ENCODE assay signal across 18 cellular contexts in the genomic region with DNA sequence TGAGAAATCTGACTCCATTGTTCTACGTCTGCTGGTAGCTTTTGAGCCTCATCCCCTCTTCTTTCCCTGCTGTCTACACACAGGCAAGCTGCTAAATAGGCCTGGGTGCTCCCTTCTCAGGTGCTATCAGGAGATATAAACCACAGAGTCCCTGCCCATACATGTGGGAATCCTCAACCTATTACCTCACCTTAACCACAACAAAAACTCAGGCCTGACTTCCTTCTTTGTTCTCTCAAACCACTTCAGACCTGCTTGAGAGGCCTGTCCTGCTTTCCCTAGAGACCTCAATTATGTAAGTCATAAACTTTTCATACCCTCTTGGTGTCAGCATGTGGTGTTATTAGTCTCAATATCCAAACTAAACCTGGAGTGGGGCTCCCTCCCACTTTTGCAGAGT.
A peak's percentile ranks its signal among the peaks of the same experiment; 100 is the strongest.
DNase-seq lines count a peak whose midpoint lies in the region; ATAC-seq and TF ChIP-seq lines count a peak whose summit lies in the region.
"Had no signal": no experiment of that assay in that cellular context is flagged by ENCODE, and none has a peak within 500 bp of the region (broad histone marks: within the 10 kb centered on the region; RNA-seq: fewer than 3 reads in every experiment).

No MANE protein-coding gene starts in this region.

- no peak overlapping the region for H3K27ac ChIP-seq in right lobe of liver
- H3K27ac ChIP-seq: cardiac muscle cell had no signal

- intact Hi-C loops in right lobe of liver (cut with DNase I) = no loop called here
- intact Hi-C loops in activated naive CD4-positive, alpha-beta T cell treated with anti-CD3 and anti-CD28 coated beads for 36 hours (cut with micrococcal nuclease) = no loop called here

- H3K4me3 Mint-ChIP-seq in mesothelial cell of epicardium = no peak overlapping the region
- no peak overlapping the region for H3K4me3 Mint-ChIP-seq in activated naive CD4-positive, alpha-beta T cell treated with anti-CD3 and anti-CD28 coated beads for 36 hours
- H3K4me3 Mint-ChIP-seq: activated CD4-positive, alpha-beta T cell treated with anti-CD3 and anti-CD28 coated beads for 36 hours; activated naive CD4-positive, alpha-beta T cell treated with anti-CD3 and anti-CD28 coated beads, Interleukin-2, amount 50 U/mL, for 24 hours; effector memory CD8-positive, alpha-beta T cell had no signal

- peak overlapping the region; percentile 68 for H3K27ac Mint-ChIP-seq in mesothelial cell of epicardium
- H3K27ac Mint-ChIP-seq in activated naive CD4-positive, alpha-beta T cell treated with anti-CD3 and anti-CD28 coated beads for 36 hours = no peak overlapping the region
- H3K27ac Mint-ChIP-seq: activated CD4-positive, alpha-beta T cell treated with anti-CD3 and anti-CD28 coated beads for 36 hours; activated naive CD4-positive, alpha-beta T cell treated with anti-CD3 and anti-CD28 coated beads, Interleukin-2, amount 50 U/mL, for 24 hours; effector memory CD8-positive, alpha-beta T cell; progenitor cell of endocrine pancreas had no signal

- no peaks in the 10 kb centered on the region for H3K36me3 ChIP-seq in right lobe of liver
- H3K36me3 ChIP-seq in H7 (replicated peaks; ENCODE audit: control insufficient read depth, insufficient read depth, low read length) = no peaks in the 10 kb centered on the region
- H3K36me3 ChIP-seq: cardiac muscle cell had no signal

- H3K36me3 Mint-ChIP-seq in mesothelial cell of epicardium = no peaks in the 10 kb centered on the region
- H3K36me3 Mint-ChIP-seq in activated naive CD4-positive, alpha-beta T cell treated with anti-CD3 and anti-CD28 coated beads for 36 hours (ENCODE audit: low read depth) = no peaks in the 10 kb centered on the region
- H3K36me3 Mint-ChIP-seq: activated naive CD4-positive, alpha-beta T cell treated with anti-CD3 and anti-CD28 coated beads, Interleukin-2, amount 50 U/mL, for 24 hours had no signal

- TF ChIP-seq POLR2A in right lobe of liver (IDR thresholded peaks at IDR 0.05) = no peak

- no peak for ATAC-seq in GM19023 (IDR thresholded peaks at IDR 0.05; ENCODE audit: unreplicated experiment)
- no peak for ATAC-seq in right lobe of liver
- ATAC-seq: activated CD4-positive, alpha-beta T cell treated with anti-CD3 and anti-CD28 coated beads for 36 hours; effector memory CD8-positive, alpha-beta T cell had no signal

- H3K4me3 ChIP-seq in right lobe of liver (no peak overlapping the region), H7 (ENCODE audit: insufficient read depth, low read depth, low read length) (no peak overlapping the region)
- H3K4me3 ChIP-seq: cardiac muscle cell had no signal

- H3K27me3 Mint-ChIP-seq in mesothelial cell of epicardium (ENCODE audit: low read depth) = no peaks in the 10 kb centered on the region
- no peaks in the 10 kb centered on the region for H3K27me3 Mint-ChIP-seq in activated naive CD4-positive, alpha-beta T cell treated with anti-CD3 and anti-CD28 coated beads for 36 hours (ENCODE audit: low read depth)
- H3K27me3 Mint-ChIP-seq: activated CD4-positive, alpha-beta T cell treated with anti-CD3 and anti-CD28 coated beads for 36 hours; activated naive CD4-positive, alpha-beta T cell treated with anti-CD3 and anti-CD28 coated beads, Interleukin-2, amount 50 U/mL, for 24 hours; effector memory CD8-positive, alpha-beta T cell; progenitor cell of endocrine pancreas had no signal

- H3K27me3 ChIP-seq in right lobe of liver (no peaks in the 10 kb centered on the region), H7 (ENCODE audit: control insufficient read depth, insufficient read depth, low read length) (no peaks in the 10 kb centered on the region)
- H3K27me3 ChIP-seq: cardiac muscle cell had no signal

- DNase-seq in DMS79 treated with DMSO at 0.1 percent for 48 hours (lab: John Stamatoyannopoulos, UW) (peak; percentile 74), M059J (ENCODE audit: low read depth) (peak; percentile 34), astrocyte of the hippocampus (ENCODE audit: low read depth, low spot score) (peak; percentile 15), mesothelial cell of epicardium (ENCODE audit: low spot score in 2 of 2, unreplicated experiment in 2 of 2) (no peak), right lobe of liver (no peak), H7 (no peak)
- no peak for DNase-seq in activated naive CD4-positive, alpha-beta T cell treated with anti-CD3 and anti-CD28 coated beads for 36 hours
- DNase-seq: activated CD4-positive, alpha-beta T cell treated with anti-CD3 and anti-CD28 coated beads for 36 hours; effector memory CD8-positive, alpha-beta T cell; foreskin melanocyte; NCI-H526 treated with DMSO at 0.1 percent for 48 hours; Right ventricle myocardium superior; stimulated activated CD4-positive, alpha-beta T cell treated with anti-CD3 and anti-CD28 coated beads, Interleukin-15, amount 100 ng/mL, for 24 hours; T-helper 2 cell had no signal

- peaks cover 0 to 5% (median 2%) of the 10 kb centered on the region in 4 donors for H3K4me1 ChIP-seq in right lobe of liver

- CTCF ChIA-PET in activated naive CD4-positive, alpha-beta T cell treated with anti-CD3 and anti-CD28 coated beads for 36 hours (lab: Charles Lee) = no interaction called here

- H3K9me3 Mint-ChIP-seq in mesothelial cell of epicardium = no peaks in the 10 kb centered on the region
- no peaks in the 10 kb centered on the region for H3K9me3 Mint-ChIP-seq in activated naive CD4-positive, alpha-beta T cell treated with anti-CD3 and anti-CD28 coated beads for 36 hours
- H3K9me3 Mint-ChIP-seq: activated naive CD4-positive, alpha-beta T cell treated with anti-CD3 and anti-CD28 coated beads, Interleukin-2, amount 50 U/mL, for 24 hours had no signal

- H3K9me3 ChIP-seq in right lobe of liver = no peaks in the 10 kb centered on the region

- H3K4me1 Mint-ChIP-seq in mesothelial cell of epicardium = peaks cover 31% of the 10 kb centered on the region
- no peaks in the 10 kb centered on the region for H3K4me1 Mint-ChIP-seq in activated naive CD4-positive, alpha-beta T cell treated with anti-CD3 and anti-CD28 coated beads for 36 hours (ENCODE audit: low read depth)
- H3K4me1 Mint-ChIP-seq: activated CD4-positive, alpha-beta T cell treated with anti-CD3 and anti-CD28 coated beads for 36 hours; activated naive CD4-positive, alpha-beta T cell treated with anti-CD3 and anti-CD28 coated beads, Interleukin-2, amount 50 U/mL, for 24 hours had no signal

- 90% methylated on average over 1 of the region's 1 CpG for WGBS in right lobe of liver (ENCODE audit: insufficient coverage, low coverage, low lambda C conversion rate, missing lambda C conversion rate)

- TF ChIP-seq CTCF in mesothelial cell of epicardium (IDR thresholded peaks at IDR 0.05; ENCODE audit: unreplicated experiment) (no peak), right lobe of liver (IDR thresholded peaks at IDR 0.05) (no peak)

Comparison
In these comparisons a context has a peak if more than half of its experiments do, and no peak if none do; other contexts are left out.
1. DNase-seq: peak in DMS79 treated with DMSO at 0.1 percent for 48 hours (single experiment), M059J (single experiment) and astrocyte of the hippocampus (single experiment); none in mesothelial cell of epicardium (0 of 2), right lobe of liver (0 of 3), H7 (single experiment) and activated naive CD4-positive, alpha-beta T cell treated with anti-CD3 and anti-CD28 coated beads for 36 hours (single experiment).